In the genomic region with DNA sequence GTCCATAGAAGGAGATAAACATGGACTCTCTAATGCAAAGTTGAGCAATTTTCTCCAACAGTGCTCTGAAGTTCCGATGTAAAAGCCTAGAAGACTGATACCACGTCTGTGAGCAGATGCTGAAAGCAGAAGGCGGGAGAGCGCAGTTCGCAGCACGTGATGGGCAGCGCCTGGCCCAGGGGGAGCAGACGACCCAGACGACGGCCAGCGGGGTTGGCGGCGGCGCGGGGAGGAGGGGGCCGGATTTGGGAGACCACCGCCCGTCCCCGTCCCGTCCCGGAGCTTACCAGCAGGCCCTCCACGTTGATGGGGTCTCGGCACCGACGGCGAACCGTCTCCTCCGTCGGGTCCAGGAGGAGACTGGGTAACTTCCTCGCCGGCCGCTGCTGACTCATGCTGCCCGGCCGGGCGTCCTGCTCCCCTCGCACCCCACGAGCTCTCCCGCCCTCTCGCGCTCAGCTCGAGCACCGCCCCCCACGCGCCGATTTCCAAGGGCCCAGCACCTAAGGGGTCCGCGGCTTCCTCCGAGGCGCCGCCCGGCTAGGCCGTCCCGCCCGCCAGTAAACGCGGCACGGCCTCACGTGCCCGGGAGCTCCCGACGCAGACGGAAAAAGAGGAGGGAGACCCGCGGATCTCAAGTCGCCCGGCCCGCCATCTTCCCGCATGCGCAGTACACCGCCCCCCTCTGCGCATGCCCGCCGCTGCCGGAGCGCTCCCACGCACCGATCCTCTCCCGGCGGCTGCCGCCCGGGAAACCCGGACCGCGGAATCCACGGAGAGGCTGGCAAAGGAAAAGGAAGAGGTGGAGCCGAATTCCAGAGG, we compare ENCODE assay signal across 8 cellular contexts. TPM values are rescaled to one million over a fixed set of nuclear protein-coding genes. Genes with fewer than 3 reads are reported as not detected.
A peak's percentile ranks its signal among the peaks of the same experiment; 100 is the strongest.
DNase-seq lines count a peak whose midpoint lies in the region; ATAC-seq and TF ChIP-seq lines count a peak whose summit lies in the region.

A gene with protein sequence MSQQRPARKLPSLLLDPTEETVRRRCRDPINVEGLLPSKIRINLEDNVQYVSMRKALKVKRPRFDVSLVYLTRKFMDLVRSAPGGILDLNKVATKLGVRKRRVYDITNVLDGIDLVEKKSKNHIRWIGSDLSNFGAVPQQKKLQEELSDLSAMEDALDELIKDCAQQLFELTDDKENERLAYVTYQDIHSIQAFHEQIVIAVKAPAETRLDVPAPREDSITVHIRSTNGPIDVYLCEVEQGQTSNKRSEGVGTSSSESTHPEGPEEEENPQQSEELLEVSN (minus strand): TSS at position 677 of the 822 bp plus-strand sequence. CDS start 282 bp downstream, at position 395.

- no peaks in the 10 kb centered on the region for H3K9me2 ChIP-seq in SU-DHL-6 (replicated peaks; ENCODE audit: insufficient read depth, low read length)

- H3F3A ChIP-seq in SU-DHL-6 (ENCODE audit: insufficient read depth) = no peaks in the 10 kb centered on the region

- H3K4me3 ChIP-seq in GM06990 (replicated peaks; ENCODE audit: low read depth, low read length) (peak within 1 kb of the TSS; percentile 64), SU-DHL-6 (ENCODE audit: insufficient read depth, low read length, poor library complexity, severe bottlenecking) (peak within 1 kb of the TSS; percentile 100), thoracic aorta (peak within 1 kb of the TSS; percentile 90)

- no peaks in the 10 kb centered on the region for H3K27me3 ChIP-seq in GM06990 (replicated peaks; ENCODE audit: control insufficient read depth, insufficient read depth, low read length)
- no peaks in the 10 kb centered on the region for H3K27me3 ChIP-seq in SU-DHL-6 (ENCODE audit: low read length)
- no peaks in the 10 kb centered on the region for H3K27me3 ChIP-seq in thoracic aorta (replicated peaks; ENCODE audit: insufficient read depth)

- ATAC-seq in HG02623 (IDR thresholded peaks at IDR 0.05; ENCODE audit: unreplicated experiment) = peak; percentile 59
- ATAC-seq in thoracic aorta (ENCODE audit: insufficient number of reproducible peaks, low FRiP score, low read depth) = peak; percentile 81

- H3K4me1 ChIP-seq in thoracic aorta (ENCODE audit: control insufficient read depth in 1 of 2, low read depth in 2 of 2) = peaks cover 18 to 32% of the 10 kb centered on the region in 2 donors

- peaks cover 41% of the 10 kb centered on the region for H3K4me1 Mint-ChIP-seq in activated naive CD8-positive, alpha-beta T cell treated with anti-CD3 and anti-CD28 coated beads for 36 hours
- H3K4me1 Mint-ChIP-seq in osteocyte (ENCODE audit: unreplicated experiment) = peaks cover 30% of the 10 kb centered on the region

- no peaks in the 10 kb centered on the region for H4K20me1 ChIP-seq in SU-DHL-6 (ENCODE audit: low read depth, low read length)

- H3K36me3 ChIP-seq in GM06990 (ENCODE audit: control insufficient read depth, insufficient read depth, low read length) (no peaks in the 10 kb centered on the region), SU-DHL-6 (ENCODE audit: low read length) (no peaks in the 10 kb centered on the region), thoracic aorta (no peaks in the 10 kb centered on the region)

- H3K4me2 ChIP-seq in SU-DHL-6 (ENCODE audit: low read depth, low read length, poor library complexity, severe bottlenecking) = peak within 1 kb of the TSS; percentile 85

- DNase-seq in GM06990 (ENCODE audit: extremely low read depth, insufficient read length) (peak; percentile 91), NCI-H1417 (lab: John Stamatoyannopoulos, UW) (peak; percentile 97 to 98 (median 98)), glomerular visceral epithelial cell (ENCODE audit: extremely low spot score) (peak; percentile 91), osteocyte (ENCODE audit: extremely low spot score, unreplicated experiment) (peak; percentile 99), thoracic aorta (ENCODE audit: low spot score) (peak; percentile 55)
- peak; percentile 89 for DNase-seq in activated naive CD8-positive, alpha-beta T cell treated with anti-CD3 and anti-CD28 coated beads for 36 hours

- H3K79me2 ChIP-seq in SU-DHL-6 (ENCODE audit: insufficient read depth, low read length) = peaks cover 55% of the 10 kb centered on the region

- H3K27me3 Mint-ChIP-seq in activated naive CD8-positive, alpha-beta T cell treated with anti-CD3 and anti-CD28 coated beads for 36 hours = no peaks in the 10 kb centered on the region
- peaks cover 10% of the 10 kb centered on the region for H3K27me3 Mint-ChIP-seq in osteocyte (ENCODE audit: unreplicated experiment)

- H3K27ac ChIP-seq in SU-DHL-6 (ENCODE audit: low read depth, low read length) (peak within 1 kb of the TSS; percentile 44), thoracic aorta (peak within 1 kb of the TSS; percentile 63 to 82)

- no peaks in the 10 kb centered on the region for H3K9me3 ChIP-seq in SU-DHL-6 (ENCODE audit: insufficient read depth, low read length)
- no peaks in the 10 kb centered on the region for H3K9me3 ChIP-seq in thoracic aorta

- H3K36me3 Mint-ChIP-seq in activated naive CD8-positive, alpha-beta T cell treated with anti-CD3 and anti-CD28 coated beads for 36 hours = peaks cover 28% of the 10 kb centered on the region
- H3K36me3 Mint-ChIP-seq in osteocyte (ENCODE audit: unreplicated experiment) = peaks cover 15% of the 10 kb centered on the region

- H2AFZ ChIP-seq in SU-DHL-6 (ENCODE audit: low read depth, low read length, severe bottlenecking) = peak within 1 kb of the TSS; percentile 99

- H3K27ac Mint-ChIP-seq in activated naive CD8-positive, alpha-beta T cell treated with anti-CD3 and anti-CD28 coated beads for 36 hours = peak within 1 kb of the TSS; percentile 91
- peak within 1 kb of the TSS; percentile 92 for H3K27ac Mint-ChIP-seq in osteocyte (ENCODE audit: unreplicated experiment)

- no peak for TF ChIP-seq CTCF in GM06990 (IDR thresholded peaks at IDR 0.05; ENCODE audit: insufficient read depth, low read length, poor library complexity, severe bottlenecking)
- TF ChIP-seq CTCF in SU-DHL-6 (IDR thresholded peaks at IDR 0.05; ENCODE audit: insufficient read depth, low read length, poor library complexity, severe bottlenecking) = no peak
- no peak for TF ChIP-seq CTCF in osteocyte (IDR thresholded peaks at IDR 0.05)
- TF ChIP-seq CTCF in thoracic aorta (IDR thresholded peaks at IDR 0.05) = peak; percentile 8

- H3K9ac ChIP-seq in SU-DHL-6 (ENCODE audit: low read length) = peak within 1 kb of the TSS; percentile 76

- no peaks in the 10 kb centered on the region for H3K9me3 Mint-ChIP-seq in activated naive CD8-positive, alpha-beta T cell treated with anti-CD3 and anti-CD28 coated beads for 36 hours
- no peaks in the 10 kb centered on the region for H3K9me3 Mint-ChIP-seq in osteocyte (ENCODE audit: unreplicated experiment)

- peak within 1 kb of the TSS; percentile 83 for H3K4me3 Mint-ChIP-seq in activated naive CD8-positive, alpha-beta T cell treated with anti-CD3 and anti-CD28 coated beads for 36 hours
- H3K4me3 Mint-ChIP-seq in osteocyte (ENCODE audit: unreplicated experiment) = peak within 1 kb of the TSS; percentile 91

RNA-seq across cellular contexts. Expression of the gene that starts here (rescaled TPM):
- total RNA-seq in activated naive CD8-positive, alpha-beta T cell treated with anti-CD3 and anti-CD28 coated beads for 36 hours = 10 to 100 TPM; 14.1 to 14.4 TPM
- 14.8 and 16.9 TPM in 2 replicates for total RNA-seq in osteocyte
- 10 to 100 TPM in 1 of 2 donors, 1 to 10 TPM in 1; 4.2 to 16.6 TPM for total RNA-seq in thoracic aorta

Comparison
In these comparisons a context has a peak if more than half of its experiments do, and no peak if none do; other contexts are left out.
1. Peak in every context shown above with its lines: DNase-seq, ATAC-seq, H3K4me3 ChIP-seq and H3K27ac ChIP-seq.